24 cellular contexts compared by ENCODE assay signal in genomic region chr3:141550926-141551665, GRCh38.
DNase-seq lines count a peak whose midpoint lies in the region; ATAC-seq lines count a peak whose summit lies in the region.
"Had no signal": no experiment of that assay in that cellular context is flagged by ENCODE, and none has a peak within 500 bp of the region (broad histone marks: within the 10 kb centered on the region; RNA-seq: fewer than 3 reads in every experiment).

No MANE protein-coding gene starts in this region.

- intact Hi-C loops in CD4-positive, alpha-beta memory T cell (cut with micrococcal nuclease) = no loop called here

- no peak for DNase-seq in T-helper 2 cell treated with Interferon-gamma antibody and Interleukin-4, amounts not matched to agents 5 μg/mL and 100 μg/mL, for 36 hours (ENCODE audit: low spot score)
- DNase-seq in T-helper 2 cell = no peak
- no peak for DNase-seq in CD4-positive, alpha-beta memory T cell
- DNase-seq in activated CD8-positive, alpha-beta T cell treated with anti-CD3 and anti-CD28 coated beads, Interleukin-2, amount 10 ng/mL, durations not matched to agents 7 days and 5 days = no peak
- DNase-seq in naive B cell = no peak
- no peak for DNase-seq in DMS 273 treated with DMSO at 0.1 percent for 48 hours (lab: John Stamatoyannopoulos, UW)
- DNase-seq: 8988T; activated CD4-positive, CD25-positive, alpha-beta regulatory T cell treated with anti-CD3 and anti-CD28 coated beads, Interleukin-2, amount 50 U/mL, for 72 hours; activated CD8-positive, alpha-beta memory T cell treated with anti-CD3 and anti-CD28 coated beads, Interleukin-2, amount 50 U/mL, for 48 hours; activated gamma-delta T cell treated with Interleukin-2 at 50 U/mL for 16 hours; cerebellar nuclear complex; DMS79; dorsolateral prefrontal cortex; kidney glomerular epithelial cell; NCI-H1105 treated with DMSO at 0.1 percent for 48 hours; NCI-H2029; NCI-H226; NCI-H774; stimulated activated CD8-positive, alpha-beta memory T cell treated with anti-CD3 and anti-CD28 coated beads, Interleukin-4, amount 100 ng/mL, for 48 hours had no signal

- peaks cover 34% of the 10 kb centered on the region for H3K9me3 Mint-ChIP-seq in T-helper 2 cell treated with Interferon-gamma antibody and Interleukin-4, amounts not matched to agents 5 μg/mL and 100 μg/mL, for 36 hours
- H3K9me3 Mint-ChIP-seq in CD4-positive, alpha-beta memory T cell = peaks cover 0 to 7% (median 2%) of the 10 kb centered on the region in 8 donors
- peaks cover 22% of the 10 kb centered on the region for H3K9me3 Mint-ChIP-seq in activated CD8-positive, alpha-beta T cell treated with anti-CD3 and anti-CD28 coated beads, Interleukin-2, amount 10 ng/mL, durations not matched to agents 7 days and 5 days (ENCODE audit: insufficient read depth)
- peaks cover 0 to 13% (median 6%) of the 10 kb centered on the region in 7 donors for H3K9me3 Mint-ChIP-seq in naive B cell
- H3K9me3 Mint-ChIP-seq: GM23338 had no signal

- no peaks in the 10 kb centered on the region for H3K27me3 Mint-ChIP-seq in T-helper 2 cell treated with Interferon-gamma antibody and Interleukin-4, amounts not matched to agents 5 μg/mL and 100 μg/mL, for 36 hours (ENCODE audit: low read depth)
- H3K27me3 Mint-ChIP-seq in CD4-positive, alpha-beta memory T cell = no peaks in the 10 kb centered on the region
- H3K27me3 Mint-ChIP-seq in activated CD8-positive, alpha-beta T cell treated with anti-CD3 and anti-CD28 coated beads, Interleukin-2, amount 10 ng/mL, durations not matched to agents 7 days and 5 days (ENCODE audit: low read depth) = no peaks in the 10 kb centered on the region
- no peaks in the 10 kb centered on the region for H3K27me3 Mint-ChIP-seq in naive B cell

- H3K27ac ChIP-seq in CD4-positive, alpha-beta memory T cell (ENCODE audit: low read depth, low read length) = no peak overlapping the region
- H3K27ac ChIP-seq: dorsolateral prefrontal cortex had no signal

- H3K4me3 ChIP-seq in CD4-positive, alpha-beta memory T cell (ENCODE audit: low read length in 2 of 2) = no peak overlapping the region
- H3K4me3 ChIP-seq: dorsolateral prefrontal cortex, GM23338, lung had no signal

- POLR2A ChIA-PET in CD4-positive, alpha-beta memory T cell (lab: Charles Lee; ENCODE audit: partially characterized antibody) = interaction anchor here (1.4 to 7.0 kb wide), 3 partner anchors 10 to 64 kb away, joined by 3 to 95 read pairs (median 5); partner anchors contain the start of gene RASA2
- POLR2A ChIA-PET in activated CD8-positive, alpha-beta T cell treated with anti-CD3 and anti-CD28 coated beads, Interleukin-2, amount 10 ng/mL, durations not matched to agents 7 days and 5 days (lab: Charles Lee) = interaction anchor here (3.4 kb wide), 1 partner anchor 64 kb away, joined by 49 read pairs; the partner anchor contains the start of gene RASA2

- CTCF ChIA-PET in CD4-positive, alpha-beta memory T cell (lab: Charles Lee; ENCODE audit: partially characterized antibody) = interaction anchor here (0.6 to 0.7 kb wide), 2 partner anchors 10 to 11 kb away, joined by 3 read pairs; no protein-coding TSS in a partner anchor
- CTCF ChIA-PET in activated CD8-positive, alpha-beta T cell treated with anti-CD3 and anti-CD28 coated beads, Interleukin-2, amount 10 ng/mL, durations not matched to agents 7 days and 5 days (lab: Charles Lee) = interaction anchor here (1.0 to 5.6 kb wide), 4 partner anchors 10 to 98 kb away, joined by 4 to 30 read pairs (median 17); no protein-coding TSS in a partner anchor

- H3K27ac Mint-ChIP-seq in T-helper 2 cell treated with Interferon-gamma antibody and Interleukin-4, amounts not matched to agents 5 μg/mL and 100 μg/mL, for 36 hours = peak overlapping the region; percentile 35
- H3K27ac Mint-ChIP-seq in CD4-positive, alpha-beta memory T cell = peak overlapping the region; percentile 73 to 90 (median 81)
- peak overlapping the region; percentile 76 for H3K27ac Mint-ChIP-seq in activated CD8-positive, alpha-beta T cell treated with anti-CD3 and anti-CD28 coated beads, Interleukin-2, amount 10 ng/mL, durations not matched to agents 7 days and 5 days
- H3K27ac Mint-ChIP-seq in naive B cell = peak overlapping the region; percentile 71 to 95 (median 82)
- H3K27ac Mint-ChIP-seq: GM23338 had no signal

- H3K4me1 Mint-ChIP-seq in T-helper 2 cell treated with Interferon-gamma antibody and Interleukin-4, amounts not matched to agents 5 μg/mL and 100 μg/mL, for 36 hours (ENCODE audit: low read depth) = peaks cover 48% of the 10 kb centered on the region
- peaks cover 57 to 76% (median 67%) of the 10 kb centered on the region in 4 donors for H3K4me1 Mint-ChIP-seq in CD4-positive, alpha-beta memory T cell
- H3K4me1 Mint-ChIP-seq in activated CD8-positive, alpha-beta T cell treated with anti-CD3 and anti-CD28 coated beads, Interleukin-2, amount 10 ng/mL, durations not matched to agents 7 days and 5 days (ENCODE audit: low read depth) = peaks cover 61% of the 10 kb centered on the region
- H3K4me1 Mint-ChIP-seq in naive B cell = peaks cover 38 to 59% (median 49%) of the 10 kb centered on the region in 3 donors
- H3K4me1 Mint-ChIP-seq: GM23338 had no signal

- no peak for ATAC-seq in activated CD8-positive, alpha-beta T cell treated with anti-CD3 and anti-CD28 coated beads, Interleukin-2, amount 10 ng/mL, durations not matched to agents 7 days and 5 days
- peak; percentile 40 to 56 for ATAC-seq in naive B cell (ENCODE audit: low read depth in 2 of 2)
- ATAC-seq in GM18519 (IDR thresholded peaks at IDR 0.05; ENCODE audit: low FRiP score, unreplicated experiment) = no peak
- ATAC-seq in HG03095 (IDR thresholded peaks at IDR 0.05; ENCODE audit: unreplicated experiment) = no peak
- ATAC-seq: GM23338, Right ventricle myocardium inferior had no signal

- peaks cover 7% of the 10 kb centered on the region for H3K36me3 ChIP-seq in CD4-positive, alpha-beta memory T cell (ENCODE audit: insufficient read depth, low read length)

- no peaks in the 10 kb centered on the region for H3K27me3 ChIP-seq in CD4-positive, alpha-beta memory T cell (ENCODE audit: insufficient read depth, low read length)
- H3K27me3 ChIP-seq: dorsolateral prefrontal cortex had no signal

- peaks cover 60% of the 10 kb centered on the region for H3K36me3 Mint-ChIP-seq in T-helper 2 cell treated with Interferon-gamma antibody and Interleukin-4, amounts not matched to agents 5 μg/mL and 100 μg/mL, for 36 hours (ENCODE audit: low read depth)
- peaks cover 51 to 61% of the 10 kb centered on the region in 2 donors for H3K36me3 Mint-ChIP-seq in CD4-positive, alpha-beta memory T cell
- H3K36me3 Mint-ChIP-seq in activated CD8-positive, alpha-beta T cell treated with anti-CD3 and anti-CD28 coated beads, Interleukin-2, amount 10 ng/mL, durations not matched to agents 7 days and 5 days (ENCODE audit: low read depth) = peaks cover 63% of the 10 kb centered on the region
- H3K36me3 Mint-ChIP-seq in naive B cell = peaks cover 47% of the 10 kb centered on the region in 2 donors

- H3K4me1 ChIP-seq in CD4-positive, alpha-beta memory T cell (ENCODE audit: insufficient read depth, low read length) = peaks cover 50% of the 10 kb centered on the region

- H3K4me3 Mint-ChIP-seq in T-helper 2 cell treated with Interferon-gamma antibody and Interleukin-4, amounts not matched to agents 5 μg/mL and 100 μg/mL, for 36 hours = no peak overlapping the region
- peak overlapping the region in 4 of 8 donors; percentile 13 to 77 (median 40) for H3K4me3 Mint-ChIP-seq in CD4-positive, alpha-beta memory T cell
- H3K4me3 Mint-ChIP-seq in activated CD8-positive, alpha-beta T cell treated with anti-CD3 and anti-CD28 coated beads, Interleukin-2, amount 10 ng/mL, durations not matched to agents 7 days and 5 days = peak overlapping the region; percentile 39
- H3K4me3 Mint-ChIP-seq in naive B cell = peak overlapping the region in 2 of 8 donors; percentile 5 to 25
- H3K4me3 Mint-ChIP-seq: GM23338 had no signal

- no peaks in the 10 kb centered on the region for H3K9me3 ChIP-seq in CD4-positive, alpha-beta memory T cell (ENCODE audit: control insufficient read depth in 1 of 2, low read length in 2 of 2)

Comparison
In these comparisons a context has a peak if more than half of its experiments do, and no peak if none do; other contexts are left out.
1. ATAC-seq: peak in naive B cell (2 of 2); none in activated CD8-positive, alpha-beta T cell treated with anti-CD3 and anti-CD28 coated beads, Interleukin-2, amount 10 ng/mL, durations not matched to agents 7 days and 5 days (single experiment), GM18519 (single experiment) and HG03095 (single experiment).
2. Peak in every context shown above with its lines, with median percentiles within 50 percentile points of each other: H3K27ac Mint-ChIP-seq.